Comparison of ENCODE assay signal across 26 cellular contexts in the genomic region with DNA sequence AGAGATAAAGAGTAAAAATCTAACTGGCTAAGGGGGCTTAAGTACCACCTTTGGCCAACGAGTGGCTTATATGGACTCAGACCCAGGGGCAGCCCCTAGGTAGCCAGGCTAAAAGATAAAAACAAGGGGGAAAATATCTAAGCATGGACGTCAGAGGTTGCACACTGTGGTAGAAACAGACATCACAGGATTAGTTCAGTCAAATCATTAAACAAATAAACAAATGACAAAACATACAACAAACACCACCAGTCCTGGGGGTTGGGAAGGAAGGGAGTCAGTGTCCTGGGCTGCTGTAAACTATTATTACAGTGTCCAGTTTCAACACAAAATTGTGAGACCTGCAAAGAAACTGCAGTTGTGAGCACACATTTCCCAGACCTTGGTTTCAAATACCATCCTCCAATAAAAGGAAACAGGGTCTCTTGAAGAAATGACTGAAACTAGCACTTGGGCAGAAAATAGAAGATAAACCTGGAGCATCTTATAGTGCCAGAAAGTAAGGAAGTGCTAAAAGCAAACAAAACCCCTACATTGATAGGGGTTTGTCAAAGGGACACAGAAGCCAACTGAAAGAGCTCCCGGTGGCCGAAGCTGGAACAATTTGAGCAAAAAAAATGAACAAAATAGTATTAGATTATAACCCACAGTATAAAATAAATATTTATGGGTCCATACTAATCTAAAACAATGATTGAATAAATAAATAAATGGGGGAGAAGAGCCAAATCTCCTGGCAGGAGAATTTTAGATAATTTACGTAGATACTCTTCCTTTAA.
DNase-seq lines count a peak whose midpoint lies in the region; ATAC-seq and TF ChIP-seq lines count a peak whose summit lies in the region.
"Had no signal": no experiment of that assay in that cellular context is flagged by ENCODE, and none has a peak within 500 bp of the region (broad histone marks: within the 10 kb centered on the region; RNA-seq: fewer than 3 reads in every experiment).

No MANE protein-coding gene starts in this region.

- WGBS in right lobe of liver (ENCODE audit: insufficient coverage, low coverage, low lambda C conversion rate, missing lambda C conversion rate): 59% methylated on average over 5 of the region's 5 CpGs

- no peak overlapping the region for H3K9ac ChIP-seq in HCT116 (ENCODE audit: low read length)

- no peak for TF ChIP-seq RAD21 in HCT116 (IDR thresholded peaks at IDR 0.05; ENCODE audit: low read depth)

- CTCF ChIA-PET in HCT116 (lab: Charles Lee) (interaction anchor here (0.9 to 1.8 kb wide), 3 partner anchors 9 to 18 kb away, joined by 3 to 5 read pairs (median 5); no protein-coding TSS in a partner anchor), RWPE1 (lab: Yijun Ruan, JAX) (no interaction called here), Caco-2 (lab: Charles Lee) (no interaction called here)

- no peak overlapping the region for H3K4me2 ChIP-seq in HCT116 (ENCODE audit: low read length)

- TF ChIP-seq POLR2A in HCT116 (IDR thresholded peaks at IDR 0.05; ENCODE audit: borderline replicate concordance, extremely low read depth, insufficient read depth, insufficient read length) (no peak), right lobe of liver (IDR thresholded peaks at IDR 0.05) (no peak)

- no peak overlapping the region for H2AFZ ChIP-seq in HCT116 (ENCODE audit: low read depth, low read length, poor library complexity, severe bottlenecking)

- no peak for DNase-seq in HCT116 (ENCODE audit: low read depth, low spot score)
- DNase-seq in chondrocyte (ENCODE audit: low spot score): no peak
- DNase-seq in nephron progenitor cell: no peak
- DNase-seq in RWPE1 (ENCODE audit: low spot score): no peak
- no peak for DNase-seq in Caco-2
- no peak for DNase-seq in right lobe of liver
- DNase-seq: activated CD4-positive, alpha-beta T cell treated with anti-CD3 and anti-CD28 coated beads for 36 hours; activated naive CD4-positive, alpha-beta T cell treated with anti-CD3 and anti-CD28 coated beads, Interleukin-2, amount 10 ng/mL, durations not matched to agents 7 days and 5 days; activated T-cell treated with anti-CD3 and anti-CD28 coated beads, Interleukin-2, amount 50 U/mL, for 48 hours; CD4-positive, alpha-beta T cell; central memory CD4-positive, alpha-beta T cell; hypothalamus; Karpas-422; NCI-H1048; NCI-H1930; NCI-H226; NCI-H82; occipital lobe; SHP77; stimulated activated CD4-positive, alpha-beta T cell treated with anti-CD3 and anti-CD28 coated beads, Interleukin-12 subunit alpha, Interleukin-12 subunit beta, amount 100 ng/mL, for 4 hours; stomach; T-cell; transverse colon had no signal

- intact Hi-C loops in HCT116 (cut with micrococcal nuclease) (no loop called here), Caco-2 (cut with micrococcal nuclease; ENCODE audit: unreplicated experiment) (no loop called here), right lobe of liver (cut with DNase I) (no loop called here)

- ATAC-seq in HCT116 (no peak; the same call in 1 of the 2 replicates), HG02938 (IDR thresholded peaks at IDR 0.05; ENCODE audit: unreplicated experiment) (no peak), right lobe of liver (no peak)
- ATAC-seq: activated CD4-positive, alpha-beta T cell treated with anti-CD3 and anti-CD28 coated beads for 36 hours; gastroesophageal sphincter; T-cell had no signal

- H3K36me3 ChIP-seq in HCT116 (ENCODE audit: control insufficient read depth in 1 of 2, insufficient read depth in 2 of 2, low read length in 2 of 2) (no peaks in the 10 kb centered on the region), Caco-2 (ENCODE audit: control insufficient read depth, insufficient read depth, low read length) (no peaks in the 10 kb centered on the region), right lobe of liver (no peaks in the 10 kb centered on the region)
- H3K36me3 ChIP-seq: gastroesophageal sphincter, stomach, transverse colon had no signal

- H3K9me3 ChIP-seq in HCT116 (ENCODE audit: control insufficient read depth in 1 of 2, insufficient read depth in 1 of 2, low read depth in 1 of 2, low read length in 2 of 2) (no peaks in the 10 kb centered on the region), Caco-2 (no peaks in the 10 kb centered on the region), right lobe of liver (no peaks in the 10 kb centered on the region)
- H3K9me3 ChIP-seq: gastroesophageal sphincter, stomach, transverse colon had no signal

- H3K4me3 Mint-ChIP-seq in chondrocyte (ENCODE audit: unreplicated experiment): no peak overlapping the region
- peak overlapping the region; percentile 0 for H3K4me3 Mint-ChIP-seq in nephron progenitor cell
- H3K4me3 Mint-ChIP-seq in Caco-2 (ENCODE audit: unreplicated experiment): no peak overlapping the region
- H3K4me3 Mint-ChIP-seq: activated CD4-positive, alpha-beta T cell treated with anti-CD3 and anti-CD28 coated beads for 36 hours; activated naive CD4-positive, alpha-beta T cell treated with anti-CD3 and anti-CD28 coated beads, Interleukin-2, amount 10 ng/mL, durations not matched to agents 7 days and 5 days; CD4-positive, alpha-beta T cell; T-cell had no signal

- POLR2A ChIA-PET in HCT116 (lab: Charles Lee) (no interaction called here), RWPE1 (lab: Yijun Ruan, JAX; ENCODE audit: low non-redundant PET) (no interaction called here), Caco-2 (lab: Charles Lee) (no interaction called here)

- no peak overlapping the region for H3K4me3 ChIP-seq in HCT116 (replicated peaks in 1 of 2; ENCODE audit: low read depth in 1 of 2, low read length in 2 of 2)
- H3K4me3 ChIP-seq in Caco-2 (ENCODE audit: low read depth, low read length): no peak overlapping the region
- no peak overlapping the region for H3K4me3 ChIP-seq in right lobe of liver
- H3K4me3 ChIP-seq: gastroesophageal sphincter, stomach, transverse colon had no signal

- TF ChIP-seq CTCF in 22Rv1 (IDR thresholded peaks at IDR 0.05) (peak; percentile 19), HCT116 (IDR thresholded peaks at IDR 0.05 in 2 of 3, conservative IDR thresholded peaks at IDR 0.05 in 1 of 3; ENCODE audit: borderline replicate concordance in 1 of 3, insufficient read depth in 1 of 3, low read depth in 2 of 3, low read length in 2 of 3) (peak in 2 of 3 experiments; percentile 28 to 37; a peak in 3 of 6 replicates), chondrocyte (IDR thresholded peaks at IDR 0.05) (peak; percentile 38), nephron progenitor cell (IDR thresholded peaks at IDR 0.05) (no peak), RWPE1 (conservative IDR thresholded peaks at IDR 0.05; ENCODE audit: low read depth) (no peak), Caco-2 (IDR thresholded peaks at IDR 0.05; ENCODE audit: insufficient read depth in 1 of 2, low read depth in 1 of 2, low read length in 1 of 2, severe bottlenecking in 1 of 2, unreplicated experiment in 1 of 2) (peak in 1 of 2 experiments; percentile 2), right lobe of liver (IDR thresholded peaks at IDR 0.05) (no peak)

- H3K9me2 ChIP-seq in HCT116 (ENCODE audit: insufficient read depth): no peaks in the 10 kb centered on the region

- H3K4me1 ChIP-seq in HCT116 (ENCODE audit: control insufficient read depth in 1 of 2, insufficient read depth in 2 of 2, low read length in 2 of 2) (peaks cover 0 to 12% of the 10 kb centered on the region in 2 experiments; a peak in 2 of 4 replicates), Caco-2 (no peaks in the 10 kb centered on the region), right lobe of liver (peaks cover 0 to 10% (median 0%) of the 10 kb centered on the region in 4 donors)
- H3K4me1 ChIP-seq: gastroesophageal sphincter, stomach, transverse colon had no signal

- H4K20me1 ChIP-seq in HCT116 (ENCODE audit: insufficient read depth): no peaks in the 10 kb centered on the region

- H3K36me3 Mint-ChIP-seq in chondrocyte (ENCODE audit: low read depth) (no peaks in the 10 kb centered on the region), nephron progenitor cell (ENCODE audit: low read depth) (no peaks in the 10 kb centered on the region), Caco-2 (ENCODE audit: insufficient read depth, unreplicated experiment) (no peaks in the 10 kb centered on the region)
- H3K36me3 Mint-ChIP-seq: activated naive CD4-positive, alpha-beta T cell treated with anti-CD3 and anti-CD28 coated beads, Interleukin-2, amount 10 ng/mL, durations not matched to agents 7 days and 5 days had no signal

- no peaks in the 10 kb centered on the region for H3K27me3 Mint-ChIP-seq in chondrocyte (ENCODE audit: low read depth)
- H3K27me3 Mint-ChIP-seq in nephron progenitor cell (ENCODE audit: low read depth, poor library complexity): peaks cover 6% of the 10 kb centered on the region
- H3K27me3 Mint-ChIP-seq in Caco-2 (ENCODE audit: insufficient read depth, unreplicated experiment): peaks cover 8% of the 10 kb centered on the region
- H3K27me3 Mint-ChIP-seq: CD4-positive, alpha-beta T cell; T-cell had no signal

- no peaks in the 10 kb centered on the region for H3K27me3 ChIP-seq in HCT116 (ENCODE audit: insufficient read depth, low read length)
- H3K27me3 ChIP-seq in Caco-2 (replicated peaks; ENCODE audit: control insufficient read depth, insufficient read depth, low read length): no peaks in the 10 kb centered on the region
- no peaks in the 10 kb centered on the region for H3K27me3 ChIP-seq in right lobe of liver
- H3K27me3 ChIP-seq: gastroesophageal sphincter, stomach, transverse colon had no signal

- H3K27ac ChIP-seq in 22Rv1: no peak overlapping the region
- H3K27ac ChIP-seq in HCT116 (ENCODE audit: low read depth, low read length): no peak overlapping the region
- H3K27ac ChIP-seq in RWPE1: no peak overlapping the region
- no peak overlapping the region for H3K27ac ChIP-seq in right lobe of liver
- H3K27ac ChIP-seq: gastroesophageal sphincter, stomach, transverse colon had no signal

- no peaks in the 10 kb centered on the region for H3K79me2 ChIP-seq in HCT116 (ENCODE audit: insufficient read depth, low read length)

- RAD21 ChIA-PET in HCT116 (lab: Charles Lee; ENCODE audit: low non-redundant PET in 1 of 2, low total read pairs in 2 of 2, uncharacterized antibody in 2 of 2, unreplicated experiment in 2 of 2): no interaction called here

- BruUV-seq in HCT116 (replicated peaks; lab: Mats Ljungman, UMichigan) (no TSS peak), Caco-2 (replicated peaks; lab: Mats Ljungman, UMichigan) (no TSS peak)

- peak overlapping the region; percentile 34 for H3K27ac Mint-ChIP-seq in chondrocyte (ENCODE audit: unreplicated experiment)
- peak overlapping the region; percentile 55 for H3K27ac Mint-ChIP-seq in nephron progenitor cell
- no peak overlapping the region for H3K27ac Mint-ChIP-seq in Caco-2 (ENCODE audit: unreplicated experiment)
- H3K27ac Mint-ChIP-seq: activated CD4-positive, alpha-beta T cell treated with anti-CD3 and anti-CD28 coated beads for 36 hours; activated naive CD4-positive, alpha-beta T cell treated with anti-CD3 and anti-CD28 coated beads, Interleukin-2, amount 10 ng/mL, durations not matched to agents 7 days and 5 days; CD4-positive, alpha-beta T cell; T-cell had no signal

- H3K9me3 Mint-ChIP-seq in chondrocyte (ENCODE audit: low read depth) (no peaks in the 10 kb centered on the region), nephron progenitor cell (no peaks in the 10 kb centered on the region), Caco-2 (ENCODE audit: unreplicated experiment) (no peaks in the 10 kb centered on the region)
- H3K9me3 Mint-ChIP-seq: activated naive CD4-positive, alpha-beta T cell treated with anti-CD3 and anti-CD28 coated beads, Interleukin-2, amount 10 ng/mL, durations not matched to agents 7 days and 5 days; CD4-positive, alpha-beta T cell; T-cell had no signal

- H3K4me1 Mint-ChIP-seq in chondrocyte (ENCODE audit: low read depth) (peaks cover 15% of the 10 kb centered on the region), nephron progenitor cell (peaks cover 55% of the 10 kb centered on the region), Caco-2 (ENCODE audit: low read depth, unreplicated experiment) (no peaks in the 10 kb centered on the region)
- H3K4me1 Mint-ChIP-seq: activated naive CD4-positive, alpha-beta T cell treated with anti-CD3 and anti-CD28 coated beads, Interleukin-2, amount 10 ng/mL, durations not matched to agents 7 days and 5 days; T-cell had no signal

Comparison
In these comparisons a context has a peak if more than half of its experiments do, and no peak if none do; other contexts are left out.
1. CTCF ChIP-seq: peak in 22Rv1 (single experiment), HCT116 (2 of 3) and chondrocyte (single experiment); none in nephron progenitor cell (single experiment), RWPE1 (single experiment) and right lobe of liver (0 of 4).